In the genomic region with DNA sequence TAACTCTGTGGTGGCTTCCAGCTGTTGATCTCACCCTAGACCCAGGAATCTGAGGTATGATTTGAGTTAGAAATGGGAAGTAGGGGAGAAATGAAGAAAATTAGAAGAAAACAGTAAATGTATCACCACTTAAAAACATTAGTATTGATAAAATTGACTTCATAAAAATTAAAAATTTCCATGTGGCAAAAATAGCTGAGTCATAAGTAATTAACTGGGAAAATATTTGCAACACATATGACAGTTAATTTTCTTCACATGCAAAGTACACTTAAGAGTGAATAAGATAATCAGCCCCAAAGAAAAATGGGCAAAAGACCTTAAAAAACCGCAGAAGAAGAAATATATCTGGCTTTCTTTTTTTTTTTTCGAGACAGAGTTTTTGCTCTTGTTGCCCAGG, we compare ENCODE assay signal across 25 cellular contexts. TPM values are rescaled to one million over a fixed set of nuclear protein-coding genes. Genes with fewer than 3 reads are reported as not detected.
DNase-seq lines count a peak whose midpoint lies in the region; ATAC-seq and TF ChIP-seq lines count a peak whose summit lies in the region.
"Had no signal": no experiment of that assay in that cellular context is flagged by ENCODE, and none has a peak within 500 bp of the region (broad histone marks: within the 10 kb centered on the region; RNA-seq: fewer than 3 reads in every experiment).

No MANE protein-coding gene starts in this region.

- H3K9me3 ChIP-seq in aorta (ENCODE audit: control insufficient read depth, low read length) = no peaks in the 10 kb centered on the region
- H3K9me3 ChIP-seq: adrenal gland, esophagus squamous epithelium, pancreas, sigmoid colon, SJSA1 had no signal

- H3K27me3 Mint-ChIP-seq in activated naive CD8-positive, alpha-beta T cell = no peaks in the 10 kb centered on the region
- no peaks in the 10 kb centered on the region for H3K27me3 Mint-ChIP-seq in activated naive CD8-positive, alpha-beta T cell treated with anti-CD3 and anti-CD28 coated beads, Interleukin-2, amount 50 U/mL, for 24 hours
- H3K27me3 Mint-ChIP-seq in activated T-helper 2 cell treated with anti-CD3 and anti-CD28 coated beads, Interferon-gamma antibody, Interleukin-2, Interleukin-4, amounts not matched to agents 10 μg/mL and 5 μg/mL and 100 μg/mL, durations not matched to agents 14 hours and 24 hours and 36 hours (ENCODE audit: low read depth) = no peaks in the 10 kb centered on the region
- H3K27me3 Mint-ChIP-seq in neural crest cell (ENCODE audit: low read depth) = peaks cover 27% of the 10 kb centered on the region

- H3K36me3 Mint-ChIP-seq in activated naive CD8-positive, alpha-beta T cell = no peaks in the 10 kb centered on the region
- H3K36me3 Mint-ChIP-seq in activated naive CD8-positive, alpha-beta T cell treated with anti-CD3 and anti-CD28 coated beads, Interleukin-2, amount 50 U/mL, for 24 hours (ENCODE audit: low read depth) = no peaks in the 10 kb centered on the region
- H3K36me3 Mint-ChIP-seq in activated T-helper 2 cell treated with anti-CD3 and anti-CD28 coated beads, Interferon-gamma antibody, Interleukin-2, Interleukin-4, amounts not matched to agents 10 μg/mL and 5 μg/mL and 100 μg/mL, durations not matched to agents 14 hours and 24 hours and 36 hours (ENCODE audit: low read depth) = no peaks in the 10 kb centered on the region
- H3K36me3 Mint-ChIP-seq in neural crest cell (ENCODE audit: low read depth) = no peaks in the 10 kb centered on the region
- H3K36me3 Mint-ChIP-seq: memory B cell, WTC11 had no signal

- DNase-seq in activated naive CD8-positive, alpha-beta T cell treated with anti-CD3 and anti-CD28 coated beads, Interleukin-2, amount 50 U/mL, for 24 hours = no peak
- DNase-seq in activated T-helper 2 cell treated with anti-CD3 and anti-CD28 coated beads, Interferon-gamma antibody, Interleukin-2, Interleukin-4, amounts not matched to agents 10 μg/mL and 5 μg/mL and 100 μg/mL, durations not matched to agents 14 hours and 24 hours and 36 hours (ENCODE audit: low spot score) = no peak
- no peak for DNase-seq in neural crest cell (ENCODE audit: low read depth, low spot score)
- DNase-seq in aorta = no peak
- no peak for DNase-seq in NCI-H1694 (lab: John Stamatoyannopoulos, UW)
- no peak for DNase-seq in activated naive CD4-positive, alpha-beta T cell (lab: John Stamatoyannopoulos, UW)
- DNase-seq: 8988T; activated CD4-positive, alpha-beta T cell treated with anti-CD3 and anti-CD28 coated beads, Interleukin-2, amount 50 U/mL, for 48 hours; activated effector memory CD4-positive, alpha-beta T cell treated with anti-CD3 and anti-CD28 coated beads, Interleukin-2, amount 50 U/mL, for 16 hours; adrenal gland; AML-193; endodermal cell; esophagus squamous epithelium; GM23248; NCI-H1436; NCI-H510A treated with DMSO at 0.1 percent for 48 hours; pancreas; sigmoid colon; stimulated activated CD8-positive, alpha-beta memory T cell treated with anti-CD3 and anti-CD28 coated beads, Interleukin-4, amount 100 ng/mL, for 48 hours had no signal

- intact Hi-C loops in activated T-helper 2 cell treated with anti-CD3 and anti-CD28 coated beads, Interferon-gamma antibody, Interleukin-2, Interleukin-4, amounts not matched to agents 10 μg/mL and 5 μg/mL and 100 μg/mL, durations not matched to agents 14 hours and 24 hours and 36 hours (cut with micrococcal nuclease) = no loop called here
- intact Hi-C loops in aorta (cut with DNase I) = no loop called here

- no peak for ATAC-seq in activated naive CD8-positive, alpha-beta T cell treated with anti-CD3 and anti-CD28 coated beads, Interleukin-2, amount 50 U/mL, for 24 hours
- ATAC-seq in aorta (ENCODE audit: low FRiP score) (no peak), GM19351 (IDR thresholded peaks at IDR 0.05; ENCODE audit: unreplicated experiment) (no peak)
- ATAC-seq: pancreas, WTC11 had no signal

- 87 to 88% methylated on average over 2 of the region's 2 CpGs for WGBS in aorta, 2 donors

- H3K4me1 ChIP-seq in aorta (ENCODE audit: control insufficient read depth in 1 of 2, insufficient read depth in 2 of 2, low read length in 2 of 2) = peaks cover 0 to 4% of the 10 kb centered on the region in 2 donors

- no peak overlapping the region for H3K4me3 Mint-ChIP-seq in activated naive CD8-positive, alpha-beta T cell
- no peak overlapping the region for H3K4me3 Mint-ChIP-seq in activated naive CD8-positive, alpha-beta T cell treated with anti-CD3 and anti-CD28 coated beads, Interleukin-2, amount 50 U/mL, for 24 hours
- H3K4me3 Mint-ChIP-seq in activated T-helper 2 cell treated with anti-CD3 and anti-CD28 coated beads, Interferon-gamma antibody, Interleukin-2, Interleukin-4, amounts not matched to agents 10 μg/mL and 5 μg/mL and 100 μg/mL, durations not matched to agents 14 hours and 24 hours and 36 hours (ENCODE audit: low read depth) = no peak overlapping the region
- peak overlapping the region; percentile 69 for H3K4me3 Mint-ChIP-seq in neural crest cell
- H3K4me3 Mint-ChIP-seq: endodermal cell, memory B cell, WTC11 had no signal

- H3K27ac ChIP-seq in aorta (ENCODE audit: low read depth in 1 of 2, low read length in 2 of 2) = no peak overlapping the region
- H3K27ac ChIP-seq: adrenal gland, GM23248, sigmoid colon, SJSA1 had no signal

- no peaks in the 10 kb centered on the region for H3K9me3 Mint-ChIP-seq in activated naive CD8-positive, alpha-beta T cell (ENCODE audit: low read depth)
- no peaks in the 10 kb centered on the region for H3K9me3 Mint-ChIP-seq in activated naive CD8-positive, alpha-beta T cell treated with anti-CD3 and anti-CD28 coated beads, Interleukin-2, amount 50 U/mL, for 24 hours
- H3K9me3 Mint-ChIP-seq in activated T-helper 2 cell treated with anti-CD3 and anti-CD28 coated beads, Interferon-gamma antibody, Interleukin-2, Interleukin-4, amounts not matched to agents 10 μg/mL and 5 μg/mL and 100 μg/mL, durations not matched to agents 14 hours and 24 hours and 36 hours = no peaks in the 10 kb centered on the region
- no peaks in the 10 kb centered on the region for H3K9me3 Mint-ChIP-seq in neural crest cell
- H3K9me3 Mint-ChIP-seq: T-helper 1 cell treated with Interleukin-12 subunit alpha and Interleukin-12 subunit beta and Interleukin-4 antibody, amounts not matched to agents 30 μg/mL and 1 μg/mL, for 36 hours; WTC11 had no signal

- H3K4me3 ChIP-seq in aorta (ENCODE audit: low read length in 2 of 2) = no peak overlapping the region
- H3K4me3 ChIP-seq: adrenal gland, esophagus squamous epithelium, GM23248, pancreas, sigmoid colon, SJSA1 had no signal

- H3K27me3 ChIP-seq in aorta (ENCODE audit: control insufficient read depth in 1 of 2, insufficient read depth in 2 of 2, low read length in 1 of 2) = no peaks in the 10 kb centered on the region
- H3K27me3 ChIP-seq: adrenal gland, esophagus squamous epithelium, pancreas, sigmoid colon, SJSA1 had no signal

- H3K36me3 ChIP-seq in aorta (ENCODE audit: control insufficient read depth in 1 of 2, insufficient read depth in 2 of 2, low read length in 1 of 2) = no peaks in the 10 kb centered on the region
- H3K36me3 ChIP-seq: adrenal gland, esophagus squamous epithelium, pancreas, sigmoid colon, SJSA1 had no signal

- TF ChIP-seq CTCF in neural crest cell (conservative IDR thresholded peaks at IDR 0.05) = no peak

- peak overlapping the region; percentile 50 for H3K27ac Mint-ChIP-seq in activated naive CD8-positive, alpha-beta T cell
- no peak overlapping the region for H3K27ac Mint-ChIP-seq in activated naive CD8-positive, alpha-beta T cell treated with anti-CD3 and anti-CD28 coated beads, Interleukin-2, amount 50 U/mL, for 24 hours
- H3K27ac Mint-ChIP-seq in activated T-helper 2 cell treated with anti-CD3 and anti-CD28 coated beads, Interferon-gamma antibody, Interleukin-2, Interleukin-4, amounts not matched to agents 10 μg/mL and 5 μg/mL and 100 μg/mL, durations not matched to agents 14 hours and 24 hours and 36 hours = peak overlapping the region; percentile 7
- no peak overlapping the region for H3K27ac Mint-ChIP-seq in neural crest cell (ENCODE audit: unreplicated experiment)
- H3K27ac Mint-ChIP-seq: endodermal cell, memory B cell, WTC11 had no signal

- H3K4me1 Mint-ChIP-seq in activated naive CD8-positive, alpha-beta T cell (ENCODE audit: low read depth) = peaks cover 58% of the 10 kb centered on the region
- H3K4me1 Mint-ChIP-seq in activated naive CD8-positive, alpha-beta T cell treated with anti-CD3 and anti-CD28 coated beads, Interleukin-2, amount 50 U/mL, for 24 hours = peaks cover 51% of the 10 kb centered on the region
- H3K4me1 Mint-ChIP-seq in activated T-helper 2 cell treated with anti-CD3 and anti-CD28 coated beads, Interferon-gamma antibody, Interleukin-2, Interleukin-4, amounts not matched to agents 10 μg/mL and 5 μg/mL and 100 μg/mL, durations not matched to agents 14 hours and 24 hours and 36 hours (ENCODE audit: low read depth) = peaks cover 50% of the 10 kb centered on the region
- peaks cover 31% of the 10 kb centered on the region for H3K4me1 Mint-ChIP-seq in neural crest cell

RNA-seq across cellular contexts. Expression of gene ADIPOR2, which starts 25.5 kb away (rescaled TPM):
- 69.2 and 81.0 TPM in 2 replicates for total RNA-seq in activated T-helper 2 cell treated with anti-CD3 and anti-CD28 coated beads, Interferon-gamma antibody, Interleukin-2, Interleukin-4, amounts not matched to agents 10 μg/mL and 5 μg/mL and 100 μg/mL, durations not matched to agents 14 hours and 24 hours and 36 hours
- total RNA-seq in neural crest cell = 56.7 and 59.4 TPM in 2 replicates
- total RNA-seq in aorta = 10 to 100 TPM; 47.6 to 50.5 TPM
- 10 to 100 TPM; 14.8 to 15.8 TPM for polyA plus RNA-seq in aorta

RNA-seq across cellular contexts. Expression of gene WNT5B, which starts 36.3 kb away (rescaled TPM):
- 0.76 and 0.82 TPM in 2 replicates for total RNA-seq in activated T-helper 2 cell treated with anti-CD3 and anti-CD28 coated beads, Interferon-gamma antibody, Interleukin-2, Interleukin-4, amounts not matched to agents 10 μg/mL and 5 μg/mL and 100 μg/mL, durations not matched to agents 14 hours and 24 hours and 36 hours
- total RNA-seq in neural crest cell = 14.0 and 14.2 TPM in 2 replicates
- 10 to 100 TPM in 1 of 2 donors, 1 to 10 TPM in 1; 4.2 to 11.2 TPM for total RNA-seq in aorta
- 1 to 10 TPM in 1 of 2 donors, under 1 TPM in 1; 0.88 to 1.3 TPM for polyA plus RNA-seq in aorta

Comparison
In these comparisons a context has a peak if more than half of its experiments do, and no peak if none do; other contexts are left out.
1. H3K27ac Mint-ChIP-seq: peak in activated naive CD8-positive, alpha-beta T cell (single experiment) and activated T-helper 2 cell treated with anti-CD3 and anti-CD28 coated beads, Interferon-gamma antibody, Interleukin-2, Interleukin-4, amounts not matched to agents 10 μg/mL and 5 μg/mL and 100 μg/mL, durations not matched to agents 14 hours and 24 hours and 36 hours (single experiment); none in activated naive CD8-positive, alpha-beta T cell treated with anti-CD3 and anti-CD28 coated beads, Interleukin-2, amount 50 U/mL, for 24 hours (single experiment) and neural crest cell (single experiment).